In genomic region chr3:41247590-41247989, GRCh38 we compare ENCODE assay signal across 12 cellular contexts.
"Had no signal": no experiment of that assay in that cellular context is flagged by ENCODE, and none has a peak within 500 bp of the region (broad histone marks: within the 10 kb centered on the region; RNA-seq: fewer than 3 reads in every experiment).

No MANE protein-coding gene starts in this region.

- H3K27ac Mint-ChIP-seq: activated T-helper 17 cell treated with anti-CD3 and anti-CD28 coated beads, Interleukin-2, amount 50 U/mL, for 72 hours had no signal

- H3K9me3 ChIP-seq: esophagus muscularis mucosa, pancreas, suprapubic skin had no signal

- H3K27ac ChIP-seq: dorsolateral prefrontal cortex, esophagus muscularis mucosa, suprapubic skin had no signal

- ATAC-seq: activated T-helper 17 cell treated with anti-CD3 and anti-CD28 coated beads, Interleukin-2, amount 50 U/mL, for 72 hours; stimulated activated naive CD8-positive, alpha-beta T cell treated with anti-CD3 and anti-CD28 coated beads, Interleukin-15, Interleukin-2, amounts not matched to agents 100 U/mL and 50 U/mL, for 24 hours had no signal

- DNase-seq: activated CD4-positive, alpha-beta T cell treated with anti-CD3 and anti-CD28 coated beads, Interleukin-2, amount 50 U/mL, for 48 hours; activated CD4-positive, CD25-positive, alpha-beta regulatory T cell treated with anti-CD3 and anti-CD28 coated beads, Interleukin-2, amount 50 U/mL, for 72 hours; activated naive CD4-positive, alpha-beta T cell treated with Interleukin-2 at 50 U/mL for 16 hours; retina; small intestine; stimulated activated naive CD8-positive, alpha-beta T cell treated with anti-CD3 and anti-CD28 coated beads, Interleukin-15, Interleukin-2, amounts not matched to agents 100 U/mL and 50 U/mL, for 24 hours; trophoblast cell had no signal

- H3K36me3 ChIP-seq: pancreas, suprapubic skin had no signal

- H3K27me3 ChIP-seq: dorsolateral prefrontal cortex, esophagus muscularis mucosa, pancreas, suprapubic skin had no signal

- H3K4me1 Mint-ChIP-seq: activated T-helper 17 cell treated with anti-CD3 and anti-CD28 coated beads, Interleukin-2, amount 50 U/mL, for 72 hours had no signal

- H3K4me3 Mint-ChIP-seq: activated T-helper 17 cell treated with anti-CD3 and anti-CD28 coated beads, Interleukin-2, amount 50 U/mL, for 72 hours had no signal

- H3K4me3 ChIP-seq: esophagus muscularis mucosa, pancreas, suprapubic skin had no signal

- H3K4me1 ChIP-seq: pancreas, suprapubic skin had no signal

- H3K27me3 Mint-ChIP-seq: activated T-helper 17 cell treated with anti-CD3 and anti-CD28 coated beads, Interleukin-2, amount 50 U/mL, for 72 hours had no signal
